9 cellular contexts compared by ENCODE assay signal in the genomic region with DNA sequence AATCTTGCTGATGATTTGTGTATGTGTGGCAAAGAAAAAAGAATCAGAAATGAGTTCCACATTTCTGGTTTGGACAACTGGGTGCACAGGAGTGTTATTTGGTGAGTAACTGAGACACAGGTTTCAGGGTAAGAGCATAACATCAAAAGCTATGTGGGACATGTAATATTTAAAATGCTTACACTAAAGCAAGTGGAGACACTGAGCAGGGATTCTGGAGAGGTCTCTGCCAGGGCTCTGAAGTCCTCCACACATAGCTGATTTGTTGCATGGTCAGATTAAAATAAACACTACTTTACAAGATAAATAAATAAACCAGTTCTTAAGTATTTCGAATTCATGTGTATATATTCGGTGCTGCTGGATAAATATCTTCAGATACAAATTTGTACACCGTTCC. TPM values are rescaled to one million over a fixed set of nuclear protein-coding genes. Genes with fewer than 3 reads are reported as not detected.
"Had no signal": no experiment of that assay in that cellular context is flagged by ENCODE, and none has a peak within 500 bp of the region (broad histone marks: within the 10 kb centered on the region; RNA-seq: fewer than 3 reads in every experiment).

No MANE protein-coding gene starts in this region.

- H3K4me1 ChIP-seq: HAP-1 had no signal

- H3K4me3 ChIP-seq: GM23248, GM23338, HAP-1 had no signal

- H3K36me3 ChIP-seq: HAP-1 had no signal

- H3K27ac ChIP-seq: GM23248 had no signal

- H3K4me3 Mint-ChIP-seq: GM23338, H9, HFFc6 had no signal

- H3K4me1 Mint-ChIP-seq: GM23338, H9 had no signal

- DNase-seq: GM23248, GOT3, H7, H9, HCEC 1CT, HFFc6 had no signal

- H3K27ac Mint-ChIP-seq: GM23338, H9, HFFc6 had no signal

- H3K9ac ChIP-seq: GM23248 had no signal

RNA-seq across cellular contexts. Expression of a gene that starts 16.3 kb away (rescaled TPM):
- total RNA-seq: GM23338, H1, H7, H9, HFFc6 had no signal
- polyA plus RNA-seq: GM23338, H1 had no signal

RNA-seq across cellular contexts. Expression of a gene that starts 16.3 kb away (rescaled TPM):
- total RNA-seq: GM23248, GM23338, H1, H7, H9, HFFc6 had no signal
- polyA plus RNA-seq: GM23248, GM23338, H1 had no signal
